In genomic region chr17:3916013-3916696, GRCh38 we compare ENCODE assay signal across 1 cellular context.
TF ChIP-seq lines count a peak whose summit lies in the region.

Gene P2RX1, minus strand, starts transcription at chr17:3916465. Its CDS starts 240 bp downstream, at chr17:3916225.

TF ChIP-seq in K562, 482 proteins besides CTCF, POLR2A, EP300 and RAD21 (continued from another document):
- no peak for TF ChIP-seq NFATC3 (IDR thresholded peaks at IDR 0.05)
- no peak for TF ChIP-seq ARID4B (CRISPR knock-in tag; IDR thresholded peaks at IDR 0.05)
- TF ChIP-seq MEF2D (tag; conservative IDR thresholded peaks at IDR 0.05; ENCODE audit: low read depth), result no peak
- TF ChIP-seq VEZF1 (CRISPR knock-in tag; IDR thresholded peaks at IDR 0.05), result peak; percentile 95
- no peak for TF ChIP-seq TFE3 (CRISPR knock-in tag; IDR thresholded peaks at IDR 0.05)
